In genomic region chr1:234616644-234617043, GRCh38 we compare ENCODE assay signal across 1 cellular context.
TF ChIP-seq lines count a peak whose summit lies in the region.

No MANE protein-coding gene starts in this region.

TF ChIP-seq in H1, 55 proteins besides CTCF, POLR2A, EP300 and RAD21:
- no peak for TF ChIP-seq MAFK (IDR thresholded peaks at IDR 0.05; ENCODE audit: low read depth, low read length)
- no peak for TF ChIP-seq SAP30 (IDR thresholded peaks at IDR 0.05; ENCODE audit: insufficient read depth, insufficient replicate concordance, low read length)
- no peak for TF ChIP-seq NRF1 (IDR thresholded peaks at IDR 0.05; ENCODE audit: low read depth, low read length)
- no peak for TF ChIP-seq SIX5 (IDR thresholded peaks at IDR 0.05; ENCODE audit: low read depth, low read length)
- no peak for TF ChIP-seq CEBPB (IDR thresholded peaks at IDR 0.05; ENCODE audit: low read depth, low read length)
- no peak for TF ChIP-seq CBX8 (IDR thresholded peaks at IDR 0.05; ENCODE audit: borderline replicate concordance, low read depth, low read length)
- TF ChIP-seq SRF (IDR thresholded peaks at IDR 0.05; ENCODE audit: low read depth, low read length): no peak
- TF ChIP-seq BACH1 (IDR thresholded peaks at IDR 0.05; ENCODE audit: low read length): no peak
- TF ChIP-seq KDM5A (IDR thresholded peaks at IDR 0.05; ENCODE audit: low read length): no peak
- no peak for TF ChIP-seq JUN (IDR thresholded peaks at IDR 0.05; ENCODE audit: low read depth, low read length)
